Comparison of ENCODE assay signal across 8 cellular contexts in genomic region chr5:131171276-131171815, GRCh38. TPM values are rescaled to one million over a fixed set of nuclear protein-coding genes. Genes with fewer than 3 reads are reported as not detected.
DNase-seq lines count a peak whose midpoint lies in the region; ATAC-seq, FAIRE-seq and TF ChIP-seq lines count a peak whose summit lies in the region.

No MANE protein-coding gene starts in this region.

- ATAC-seq in IMR-90 (ENCODE audit: low read depth) = no peak
- ATAC-seq in GM18498 (IDR thresholded peaks at IDR 0.05; ENCODE audit: unreplicated experiment) = no peak

- TF ChIP-seq CTCF in Calu3 (IDR thresholded peaks at IDR 0.05; ENCODE audit: unreplicated experiment) = no peak
- no peak for TF ChIP-seq CTCF in IMR-90 (conservative IDR thresholded peaks at IDR 0.05; ENCODE audit: low read depth, low read length)

- H3K9me3 ChIP-seq in IMR-90 (ENCODE audit: control insufficient read depth, insufficient read depth, low read length) (no peaks in the 10 kb centered on the region), iPS-18a (ENCODE audit: control insufficient read depth, low read depth, low read length) (no peaks in the 10 kb centered on the region)

- dilution Hi-C loops in IMR-90 (cut with HindIII; ENCODE audit: low sequenced_read_pairs, unreplicated experiment) = no loop called here

- no peaks in the 10 kb centered on the region for H3K27me3 ChIP-seq in IMR-90 (ENCODE audit: control insufficient read depth, insufficient read depth, low read length)
- no peaks in the 10 kb centered on the region for H3K27me3 ChIP-seq in iPS-18a (ENCODE audit: control insufficient read depth, insufficient read depth, low read length)

- no peak for TF ChIP-seq POLR2A in IMR-90 (IDR thresholded peaks at IDR 0.05; ENCODE audit: low read depth, low read length)

- peaks cover 2% of the 10 kb centered on the region; the same call in 1 of the 2 replicates for H3K9me1 ChIP-seq in IMR-90 (ENCODE audit: insufficient read depth, low read length)

- peaks cover 14% of the 10 kb centered on the region for H3K4me1 Mint-ChIP-seq in Calu3 (ENCODE audit: low read depth, unreplicated experiment)
- peaks cover 42% of the 10 kb centered on the region for H3K4me1 Mint-ChIP-seq in activated naive CD8-positive, alpha-beta T cell (ENCODE audit: low read depth)

- in situ Hi-C loops in IMR-90 (cut with MboI; ENCODE audit: low sequenced_read_pairs) = no loop called here

- H3K36me3 Mint-ChIP-seq in Calu3 (ENCODE audit: insufficient read depth, unreplicated experiment) = peaks cover 23% of the 10 kb centered on the region
- peaks cover 4% of the 10 kb centered on the region for H3K36me3 Mint-ChIP-seq in activated naive CD8-positive, alpha-beta T cell

- H3K4me1 ChIP-seq in IMR-90 (ENCODE audit: control insufficient read depth, insufficient read depth, low read length) (0 out of 2 replicates have a peak, but pooled peaks cover 2% of the 10 kb centered on the region), iPS-18a (ENCODE audit: control insufficient read depth, low read depth, low read length) (peaks cover 6% of the 10 kb centered on the region)

- 0% methylated on average over 4 of the region's 11 CpGs; no CpG with 5 or more reads in 1 of the 2 experiments for WGBS in IMR-90 (ENCODE audit: extremely low coverage in 2 of 2, insufficient read length in 1 of 2), 2 experiments

- no peaks in the 10 kb centered on the region for H3K36me3 ChIP-seq in IMR-90 (ENCODE audit: control insufficient read depth, insufficient read depth, low read length)
- no peaks in the 10 kb centered on the region for H3K36me3 ChIP-seq in iPS-18a (ENCODE audit: control insufficient read depth, low read depth, low read length)

- BruUV-seq in Calu3 (replicated peaks; lab: Mats Ljungman, UMichigan) = TSS peak; percentile 64
- BruUV-seq in IMR-90 (replicated peaks; lab: Mats Ljungman, UMichigan) = no TSS peak

- H3K4me3 ChIP-seq in IMR-90 (ENCODE audit: insufficient read depth, low read depth, low read length) (peak overlapping the region; percentile 51), iPS-18a (ENCODE audit: low read length) (peak overlapping the region; percentile 90)

- H4K5ac ChIP-seq in IMR-90 (ENCODE audit: low read depth, low read length) = no peak overlapping the region

- no peak overlapping the region; the same call in 1 of the 2 replicates for H2BK120ac ChIP-seq in IMR-90 (ENCODE audit: low read depth, low read length)

- peaks cover 6 to 12% of the 10 kb centered on the region in 2 experiments for H3K79me1 ChIP-seq in IMR-90 (ENCODE audit: low read depth in 1 of 2, low read length in 2 of 2)

- CTCF ChIA-PET in Calu3 (lab: Charles Lee) (interaction anchor here (1.3 kb wide), 1 partner anchor 14 kb away, joined by 3 read pairs; no protein-coding TSS in a partner anchor), IMR-90 (lab: Yijun Ruan, JAX) (no interaction called here)

- H3K23ac ChIP-seq in IMR-90 (ENCODE audit: low read depth, low read length) = peak overlapping the region; percentile 73

- no peak overlapping the region; the same call in 1 of the 2 replicates for H2AK5ac ChIP-seq in IMR-90 (ENCODE audit: low read depth, low read length)

- peak overlapping the region; percentile 92 for H3K4me3 Mint-ChIP-seq in Calu3 (ENCODE audit: low read depth, unreplicated experiment)
- H3K4me3 Mint-ChIP-seq in activated naive CD8-positive, alpha-beta T cell = peak overlapping the region; percentile 94

- H3K9ac ChIP-seq in IMR-90 (ENCODE audit: low read depth, low read length) (peak overlapping the region; percentile 41), iPS-18a (ENCODE audit: low read length) (peak overlapping the region; percentile 72)

- POLR2A ChIA-PET in IMR-90 (lab: Charles Lee; ENCODE audit: unreplicated experiment) = no interaction called here

- peak overlapping the region; percentile 30 for H3K56ac ChIP-seq in IMR-90 (ENCODE audit: extremely low read depth, insufficient read depth, low read length)

- DNase-seq in Calu3 = peak; percentile 15
- no peak for DNase-seq in IMR-90
- DNase-seq in stimulated activated CD4-positive, alpha-beta T cell treated with anti-CD3 and anti-CD28 coated beads, Interleukin-2, amount 100 ng/mL, for 48 hours = peak; percentile 10 to 11
- no peak for DNase-seq in HTR-8/SVneo (ENCODE audit: insufficient read length, low spot score)
- no peak for DNase-seq in ecto neural progenitor cell (ENCODE audit: low spot score)

- H2AK9ac ChIP-seq in IMR-90 (replicated peaks; ENCODE audit: low read depth, low read length, poor library complexity) = peak overlapping the region; percentile 53

- peak overlapping the region; percentile 79 for H3K27ac Mint-ChIP-seq in Calu3 (ENCODE audit: unreplicated experiment)
- peak overlapping the region; percentile 91 for H3K27ac Mint-ChIP-seq in activated naive CD8-positive, alpha-beta T cell

- H2BK20ac ChIP-seq in IMR-90 (ENCODE audit: low read depth, low read length) = no peak overlapping the region

- H2BK15ac ChIP-seq in IMR-90 (ENCODE audit: low read depth, low read length) = no peak overlapping the region

- H3K9me3 Mint-ChIP-seq in Calu3 (ENCODE audit: low read depth, unreplicated experiment) = no peaks in the 10 kb centered on the region
- H3K9me3 Mint-ChIP-seq in activated naive CD8-positive, alpha-beta T cell (ENCODE audit: low read depth) = no peaks in the 10 kb centered on the region

- H2BK5ac ChIP-seq in IMR-90 (ENCODE audit: low read depth, low read length, poor library complexity, severe bottlenecking) = no peak overlapping the region

- intact Hi-C loops in Calu3 (cut with micrococcal nuclease; ENCODE audit: unreplicated experiment) (loop anchor here (1.0 to 5.0 kb wide), 2 partner anchors 87 to 111 kb away; no protein-coding TSS in a partner anchor), IMR-90 (cut with micrococcal nuclease) (no loop called here)

- H3K27ac ChIP-seq in IMR-90 (ENCODE audit: insufficient read depth, low read length) = peak overlapping the region; percentile 7; the same call in 1 of the 2 replicates
- H3K27ac ChIP-seq in iPS-18a (ENCODE audit: low read length) = peak overlapping the region; percentile 15

- TF ChIP-seq RAD21 in IMR-90 (IDR thresholded peaks at IDR 0.05; ENCODE audit: low read length) = no peak

- no peak overlapping the region for H3K18ac ChIP-seq in IMR-90 (ENCODE audit: low read depth, low read length)

- H3K4ac ChIP-seq in IMR-90 (ENCODE audit: low read depth, low read length) = no peak overlapping the region; the same call in 1 of the 2 replicates

- no peak for FAIRE-seq in HTR-8/SVneo (lab: Jason Lieb, UNC)

- peak overlapping the region; percentile 15 for H3K14ac ChIP-seq in IMR-90 (replicated peaks; ENCODE audit: low read depth, low read length)

- H3K4me2 ChIP-seq in IMR-90 (ENCODE audit: low read depth, low read length) = peak overlapping the region; percentile 82

- peak overlapping the region; percentile 92 for H2AFZ ChIP-seq in IMR-90 (replicated peaks; ENCODE audit: low read length, poor library complexity)

- H4K8ac ChIP-seq in IMR-90 (ENCODE audit: low read depth in 2 of 2, low read length in 2 of 2) = peak overlapping the region; percentile 53 to 62; a peak in 3 of 4 replicates

- peak overlapping the region; percentile 28; the same call in 1 of the 2 replicates for H4K91ac ChIP-seq in IMR-90 (ENCODE audit: insufficient read depth, low read depth, low read length)

- no peaks in the 10 kb centered on the region for H4K20me1 ChIP-seq in IMR-90 (ENCODE audit: insufficient read depth, low read length)

- H3K27me3 Mint-ChIP-seq in Calu3 (ENCODE audit: unreplicated experiment) = no peaks in the 10 kb centered on the region
- no peaks in the 10 kb centered on the region for H3K27me3 Mint-ChIP-seq in activated naive CD8-positive, alpha-beta T cell

TF ChIP-seq in IMR-90, 13 proteins besides CTCF, POLR2A, EP300 and RAD21:
- TF ChIP-seq BHLHE40 (IDR thresholded peaks at IDR 0.05; ENCODE audit: low read depth, low read length) (no peak), MAFK (IDR thresholded peaks at IDR 0.05; ENCODE audit: low read depth, low read length) (no peak), RCOR1 (IDR thresholded peaks at IDR 0.05; ENCODE audit: insufficient replicate concordance, low read length) (no peak), ELK1 (IDR thresholded peaks at IDR 0.05; ENCODE audit: borderline replicate concordance, low read depth, low read length) (no peak), USF2 (IDR thresholded peaks at IDR 0.05; ENCODE audit: low read depth, low read length) (no peak), RFX5 (IDR thresholded peaks at IDR 0.05; ENCODE audit: low read depth, low read length) (no peak), SMC3 (IDR thresholded peaks at IDR 0.05; ENCODE audit: low read depth, low read length) (no peak), MAZ (IDR thresholded peaks at IDR 0.05; ENCODE audit: borderline replicate concordance, low read depth, low read length) (no peak), FOS (IDR thresholded peaks at IDR 0.05; ENCODE audit: low read depth, low read length) (no peak), CEBPB (IDR thresholded peaks at IDR 0.05; ENCODE audit: low read depth, low read length) (no peak), MXI1 (IDR thresholded peaks at IDR 0.05; ENCODE audit: borderline replicate concordance, low read depth, low read length) (no peak)

RNA-seq across cellular contexts. Expression of gene LYRM7, which starts 0.6 kb away (rescaled TPM):
- total RNA-seq in Calu3 (2022) = 12.6 and 14.6 TPM in 2 replicates
- total RNA-seq in IMR-90 (2012; rRNA removed) = 3.4 and 6.4 TPM in 2 replicates
- polyA plus RNA-seq in IMR-90 (2012; rRNA removed) = 1.6 and 2.5 TPM in 2 replicates
- polyA plus RNA-seq in IMR-90 (2012; cell fraction: cytosol; rRNA removed) = 0.37 and 0.81 TPM in 2 replicates
- 2.6 and 3.6 TPM in 2 replicates for polyA plus RNA-seq in IMR-90 (2012; cell fraction: nucleus; rRNA removed; ENCODE audit: low replicate concordance)

RNA-seq across cellular contexts. Expression of gene HINT1, which starts 6.3 kb away (rescaled TPM):
- 198 and 232 TPM in 2 replicates for total RNA-seq in Calu3 (2022)
- total RNA-seq in IMR-90 (2012; rRNA removed) = 179 and 181 TPM in 2 replicates
- polyA plus RNA-seq in IMR-90 (2012; rRNA removed) = 347 and 352 TPM in 2 replicates
- polyA plus RNA-seq in IMR-90 (2012; cell fraction: cytosol; rRNA removed) = 142 and 333 TPM in 2 replicates
- 86.7 and 151 TPM in 2 replicates for polyA plus RNA-seq in IMR-90 (2012; cell fraction: nucleus; rRNA removed; ENCODE audit: low replicate concordance)

Comparison
In these comparisons a context has a peak if more than half of its experiments do, and no peak if none do; other contexts are left out.
1. DNase-seq: peak in Calu3 (single experiment) and stimulated activated CD4-positive, alpha-beta T cell treated with anti-CD3 and anti-CD28 coated beads, Interleukin-2, amount 100 ng/mL, for 48 hours (2 of 2); none in IMR-90 (single experiment), HTR-8/SVneo (single experiment) and ecto neural progenitor cell (single experiment).